ENCODE assay signal across 8 cellular contexts in genomic region chr16:81823111-81823510, GRCh38. TPM values are rescaled to one million over a fixed set of nuclear protein-coding genes. Genes with fewer than 3 reads are reported as not detected.
A peak's percentile ranks its signal among the peaks of the same experiment; 100 is the strongest.
DNase-seq lines count a peak whose midpoint lies in the region; ATAC-seq and TF ChIP-seq lines count a peak whose summit lies in the region.

No MANE protein-coding gene starts in this region.

- intact Hi-C loops in ovary (cut with DNase I) (no loop called here), esophagus muscularis mucosa (cut with DNase I) (no loop called here)

- no peaks in the 10 kb centered on the region for H3K27me3 ChIP-seq in ovary
- peaks cover 0 to 11% (median 0%) of the 10 kb centered on the region in 4 donors for H3K27me3 ChIP-seq in esophagus muscularis mucosa

- H3K4me1 ChIP-seq in ovary (ENCODE audit: insufficient read depth) (no peaks in the 10 kb centered on the region), esophagus muscularis mucosa (peaks cover 0 to 7% (median 3%) of the 10 kb centered on the region in 4 donors)

- H3K36me3 ChIP-seq in ovary (no peaks in the 10 kb centered on the region), esophagus muscularis mucosa (no peaks in the 10 kb centered on the region)

- TF ChIP-seq EP300 in ovary (IDR thresholded peaks at IDR 0.05) = no peak
- TF ChIP-seq EP300 in esophagus muscularis mucosa (IDR thresholded peaks at IDR 0.05) = no peak

- WGBS in ovary, 3 donors = 41 to 54% (median 41%) methylated on average over 8 of the region's 8 CpGs
- WGBS in esophagus muscularis mucosa = 80% methylated on average over 1 of the region's 8 CpGs

- peak; percentile 42 for ATAC-seq in GM18861 (IDR thresholded peaks at IDR 0.05; ENCODE audit: unreplicated experiment)
- peak; percentile 40 for ATAC-seq in HG02884 (IDR thresholded peaks at IDR 0.05; ENCODE audit: unreplicated experiment)

- H3K27ac ChIP-seq in ovary (no peak overlapping the region), esophagus muscularis mucosa (replicated peaks in 1 of 4) (no peak overlapping the region)

- no peak for TF ChIP-seq POLR2A in ovary (IDR thresholded peaks at IDR 0.05)
- TF ChIP-seq POLR2A in esophagus muscularis mucosa (IDR thresholded peaks at IDR 0.05; ENCODE audit: low read depth) = no peak

- DNase-seq in SKM-1 treated with dmso at 0.1 percent for 144 hours (lab: John Stamatoyannopoulos, UW; ENCODE audit: unreplicated experiment) (peak; percentile 57), mucosa of gallbladder (ENCODE audit: low spot score) (peak; percentile 25), ovary (no peak), esophagus muscularis mucosa (ENCODE audit: extremely low spot score) (no peak), DMS53 treated with DMSO at 0.1 percent for 48 hours (lab: John Stamatoyannopoulos, UW; ENCODE audit: unreplicated experiment) (no peak)
- no peak for DNase-seq in stimulated activated naive CD4-positive, alpha-beta T cell (lab: John Stamatoyannopoulos, UW)

- TF ChIP-seq CTCF in ovary (IDR thresholded peaks at IDR 0.05) = no peak
- no peak for TF ChIP-seq CTCF in esophagus muscularis mucosa (IDR thresholded peaks at IDR 0.05)

- H3K4me3 ChIP-seq in ovary (no peak overlapping the region), esophagus muscularis mucosa (no peak overlapping the region)

- H3K9me3 ChIP-seq in ovary (no peaks in the 10 kb centered on the region), esophagus muscularis mucosa (no peaks in the 10 kb centered on the region)

RNA-seq across cellular contexts. Expression of gene PLCG2, which starts 44.0 kb away (rescaled TPM):
- total RNA-seq in mucosa of gallbladder = 130 TPM
- 10 to 100 TPM in 1 of 7 donors, 1 to 10 TPM in 6; 3.6 to 16.4 (median 5.6) TPM for total RNA-seq in ovary
- polyA plus RNA-seq in ovary = 10 to 100 TPM in 1 of 2 donors, 1 to 10 TPM in 1; 3.3 to 11.8 TPM
- total RNA-seq in esophagus muscularis mucosa = 10 to 100 TPM in 2 of 4 donors, 1 to 10 TPM in 2; 7.1 to 11.3 (median 9.9) TPM

Comparison
In these comparisons a context has a peak if more than half of its experiments do, and no peak if none do; other contexts are left out.
1. DNase-seq: peak in SKM-1 treated with dmso at 0.1 percent for 144 hours (single experiment) and mucosa of gallbladder (single experiment); none in ovary (0 of 5), stimulated activated naive CD4-positive, alpha-beta T cell (0 of 6), esophagus muscularis mucosa (single experiment) and DMS53 treated with DMSO at 0.1 percent for 48 hours (single experiment).